24 cellular contexts compared by ENCODE assay signal in the genomic region with DNA sequence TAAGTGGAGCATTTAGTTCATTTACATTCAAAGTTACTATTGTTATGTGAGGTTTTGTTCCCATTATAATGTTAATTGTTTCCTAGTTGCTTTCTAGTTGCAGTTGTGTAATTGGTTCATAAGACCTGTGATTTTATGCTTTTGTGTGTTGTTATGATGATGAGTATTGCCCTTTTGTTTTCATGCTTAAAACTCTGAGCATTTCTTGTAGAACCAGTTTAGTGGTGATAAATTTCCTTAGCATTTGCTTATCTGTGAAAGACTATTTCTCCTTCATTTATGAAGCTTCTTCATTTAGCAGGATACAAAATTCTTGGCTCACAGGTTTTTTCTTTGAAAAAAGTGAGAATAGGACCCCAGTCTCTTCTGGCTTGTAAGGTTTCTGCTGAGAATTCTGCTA.
"Had no signal": no experiment of that assay in that cellular context is flagged by ENCODE, and none has a peak within 500 bp of the region (broad histone marks: within the 10 kb centered on the region; RNA-seq: fewer than 3 reads in every experiment).

No MANE protein-coding gene starts in this region.

- H3K4me1 ChIP-seq: esophagus squamous epithelium, gastrocnemius medialis, heart right ventricle, left lung, lower lobe of right lung had no signal

- H3K9me3 ChIP-seq: esophagus squamous epithelium had no signal

- H3K27me3 ChIP-seq: dorsolateral prefrontal cortex, esophagus squamous epithelium, gastrocnemius medialis, heart right ventricle, left lung had no signal

- H3K36me3 ChIP-seq: esophagus squamous epithelium, gastrocnemius medialis, heart right ventricle, left lung, lower lobe of right lung had no signal

- H3K27ac ChIP-seq: coronary artery, dorsolateral prefrontal cortex, epithelial cell of prostate, esophagus squamous epithelium, gastrocnemius medialis, heart right ventricle, left lung, lower lobe of right lung had no signal

- DNase-seq: dermis blood vessel endothelial cell; dorsolateral prefrontal cortex; effector CD4-positive, alpha-beta T cell; effector memory CD4-positive, alpha-beta T cell; erythroblast; esophagus squamous epithelium; foreskin fibroblast; foreskin melanocyte; gastrocnemius medialis; glutamatergic neuron; head of caudate nucleus; heart right ventricle; hippocampal formation; immature natural killer cell; left cardiac atrium; left lung; left ventricle myocardium superior; lower lobe of right lung; mesenchymal stem cell; mucosa of descending colon; naive B cell; naive thymus-derived CD8-positive, alpha-beta T cell had no signal

- H3K4me3 ChIP-seq: coronary artery, dorsolateral prefrontal cortex, esophagus squamous epithelium, gastrocnemius medialis, heart right ventricle, left lung, lower lobe of right lung, mucosa of descending colon had no signal
